In genomic region chr1:93347319-93347899, GRCh38 we compare ENCODE assay signal across 8 cellular contexts. TPM values are rescaled to one million over a fixed set of nuclear protein-coding genes. Genes with fewer than 3 reads are reported as not detected.
A peak's percentile ranks its signal among the peaks of the same experiment; 100 is the strongest.
DNase-seq lines count a peak whose midpoint lies in the region; ATAC-seq and TF ChIP-seq lines count a peak whose summit lies in the region.

No MANE protein-coding gene starts in this region.

- intact Hi-C loops in ovary (cut with DNase I), result no loop called here

- WGBS in ovary, 3 donors, result 4 to 6% (median 5%) methylated on average over 12 of the region's 12 CpGs

- TF ChIP-seq CTCF in DOHH2 (IDR thresholded peaks at IDR 0.05; ENCODE audit: low read depth, low read length, poor library complexity, severe bottlenecking), result no peak
- TF ChIP-seq CTCF in epithelial cell of esophagus (IDR thresholded peaks at IDR 0.05; ENCODE audit: insufficient read depth, low read depth, low read length, missing control alignments), result no peak
- no peak for TF ChIP-seq CTCF in ovary (IDR thresholded peaks at IDR 0.05)

- H3K4me2 ChIP-seq in DOHH2 (ENCODE audit: low read length), result peak overlapping the region; percentile 60

- no peak for TF ChIP-seq POLR2A in ovary (IDR thresholded peaks at IDR 0.05)

- peaks cover 43% of the 10 kb centered on the region for H3K4me1 ChIP-seq in DOHH2 (ENCODE audit: control insufficient read depth, low read length)
- H3K4me1 ChIP-seq in ovary (ENCODE audit: insufficient read depth), result no peaks in the 10 kb centered on the region

- peak; percentile 63 for DNase-seq in OCI-M1 (lab: John Stamatoyannopoulos, UW)
- no peak for DNase-seq in epithelial cell of esophagus (ENCODE audit: low read depth)
- DNase-seq in ovary, result no peak
- no peak for DNase-seq in CD1c-positive myeloid dendritic cell (ENCODE audit: extremely low spot score)
- DNase-seq in NCI-H524 (lab: John Stamatoyannopoulos, UW), result no peak

- H3K36me3 ChIP-seq in DOHH2 (ENCODE audit: control insufficient read depth, low read length), result peaks cover 60% of the 10 kb centered on the region
- H3K36me3 ChIP-seq in ovary, result no peaks in the 10 kb centered on the region

- H3K9me3 ChIP-seq in DOHH2 (ENCODE audit: control insufficient read depth, insufficient read depth, low read length) (no peaks in the 10 kb centered on the region), ovary (no peaks in the 10 kb centered on the region)

- peaks cover 16% of the 10 kb centered on the region for H4K20me1 ChIP-seq in DOHH2 (ENCODE audit: control insufficient read depth, insufficient read depth, low read depth, low read length)

- peak overlapping the region; percentile 97 for H3K4me3 ChIP-seq in DOHH2 (ENCODE audit: low read length)
- H3K4me3 ChIP-seq in epithelial cell of esophagus (ENCODE audit: low read length), result peak overlapping the region; percentile 90
- peak overlapping the region; percentile 91 for H3K4me3 ChIP-seq in ovary

- H3K9me2 ChIP-seq in DOHH2 (replicated peaks; ENCODE audit: control insufficient read depth, low read length), result no peaks in the 10 kb centered on the region

- peaks cover 99% of the 10 kb centered on the region for H3K79me2 ChIP-seq in DOHH2 (ENCODE audit: control insufficient read depth, low read length)

- H3F3A ChIP-seq in DOHH2 (ENCODE audit: control insufficient read depth, insufficient read depth), result no peaks in the 10 kb centered on the region

- no peak for TF ChIP-seq EP300 in ovary (IDR thresholded peaks at IDR 0.05)

- H3K27me3 ChIP-seq in DOHH2 (ENCODE audit: control insufficient read depth, low read length) (no peaks in the 10 kb centered on the region), ovary (no peaks in the 10 kb centered on the region)

- H3K27ac ChIP-seq in DOHH2 (ENCODE audit: low read depth, low read length) (peak overlapping the region; percentile 76; the same call in 1 of the 2 replicates), ovary (no peak overlapping the region)

- ATAC-seq in HG03196 (IDR thresholded peaks at IDR 0.05; ENCODE audit: unreplicated experiment), result no peak
- no peak for ATAC-seq in GM18873 (IDR thresholded peaks at IDR 0.05; ENCODE audit: low FRiP score, unreplicated experiment)

RNA-seq across cellular contexts. Expression of gene DR1, which starts 1.7 kb away (rescaled TPM):
- 10 to 100 TPM; 14.0 to 47.3 (median 33.2) TPM for total RNA-seq in ovary
- polyA plus RNA-seq in ovary, result 10 to 100 TPM; 14.5 to 27.5 TPM
